In genomic region chr13:99460802-99461201, GRCh38 we compare ENCODE assay signal across 8 cellular contexts. TPM values are rescaled to one million over a fixed set of nuclear protein-coding genes. Genes with fewer than 3 reads are reported as not detected.
A peak's percentile ranks its signal among the peaks of the same experiment; 100 is the strongest.
DNase-seq lines count a peak whose midpoint lies in the region; ATAC-seq and TF ChIP-seq lines count a peak whose summit lies in the region.
"Not testable (repeated sequence)": the region's sequence is repeated elsewhere in the genome, so short reads cannot be mapped to it uniquely, and the experiment has no call there.

No MANE protein-coding gene starts in this region.

- H3K9me3 Mint-ChIP-seq in CD4-positive, alpha-beta T cell; activated CD8-positive, alpha-beta memory T cell treated with anti-CD3 and anti-CD28 coated beads, Interleukin-2, amount 10 ng/mL, durations not matched to agents 7 days and 5 days (ENCODE audit: low read depth); activated naive CD8-positive, alpha-beta T cell treated with anti-CD3 and anti-CD28 coated beads, Interleukin-2, amount 10 ng/mL, durations not matched to agents 7 days and 5 days; naive thymus-derived CD4-positive, alpha-beta T cell; stimulated activated naive B cell treated with anti-CD40 and anti-IgM and Interleukin-4, amounts not matched to agents 10 μg/mL and 1 μg/mL and 100 μg/mL, for 72 hours: not testable (repeated sequence)

- H3K36me3 ChIP-seq in naive thymus-derived CD4-positive, alpha-beta T cell (ENCODE audit: control insufficient read depth in 2 of 3, insufficient read depth in 3 of 3, low read length in 3 of 3): not testable (repeated sequence)

- H3K4me1 ChIP-seq in naive thymus-derived CD4-positive, alpha-beta T cell (ENCODE audit: control insufficient read depth in 2 of 2, insufficient read depth in 2 of 2, low read length in 2 of 2): peaks cover 15 to 17% of the 10 kb centered on the region in 2 donors

- in situ Hi-C loops in KBM-7 (cut with MboI; ENCODE audit: low pct_unique_long_range_greater_than_20kb, low sequenced_read_pairs): not testable (repeated sequence)

- not testable (repeated sequence) for H3K27ac ChIP-seq in CD4-positive, alpha-beta T cell (ENCODE audit: low read depth, low read length); naive thymus-derived CD4-positive, alpha-beta T cell (ENCODE audit: low read depth, low read length)

- CTCF ChIA-PET in CD4-positive, alpha-beta T cell (lab: Charles Lee): not testable (repeated sequence)
- CTCF ChIA-PET in activated CD8-positive, alpha-beta memory T cell treated with anti-CD3 and anti-CD28 coated beads, Interleukin-2, amount 10 ng/mL, durations not matched to agents 7 days and 5 days (lab: Charles Lee): interaction anchor here (0.9 to 1.3 kb wide), 2 partner anchors 18 to 24 kb away, joined by 3 read pairs; no protein-coding TSS in a partner anchor
- CTCF ChIA-PET in naive thymus-derived CD4-positive, alpha-beta T cell (lab: Charles Lee): interaction anchor here (0.6 kb wide), 1 partner anchor 96 kb away, joined by 3 read pairs; no protein-coding TSS in a partner anchor

- not testable (repeated sequence) for H3K9me3 ChIP-seq in CD4-positive, alpha-beta T cell (ENCODE audit: control insufficient read depth, low read length); T-helper 17 cell (ENCODE audit: control insufficient read depth, low read length, poor library complexity, severe bottlenecking); naive thymus-derived CD4-positive, alpha-beta T cell (ENCODE audit: control insufficient read depth in 2 of 3, low read length in 3 of 3)

- intact Hi-C loops in CD4-positive, alpha-beta T cell (cut with DNase I, micrococcal nuclease); naive thymus-derived CD4-positive, alpha-beta T cell (cut with micrococcal nuclease): not testable (repeated sequence)

- not testable (repeated sequence) for H3K27me3 ChIP-seq in CD4-positive, alpha-beta T cell (ENCODE audit: control insufficient read depth, insufficient read depth, low read length); naive thymus-derived CD4-positive, alpha-beta T cell (ENCODE audit: control insufficient read depth in 2 of 2, insufficient read depth in 2 of 2, low read length in 2 of 2)

- H3K4me3 Mint-ChIP-seq in CD4-positive, alpha-beta T cell; T-helper 17 cell; activated CD8-positive, alpha-beta memory T cell treated with anti-CD3 and anti-CD28 coated beads, Interleukin-2, amount 10 ng/mL, durations not matched to agents 7 days and 5 days; activated naive CD8-positive, alpha-beta T cell treated with anti-CD3 and anti-CD28 coated beads, Interleukin-2, amount 10 ng/mL, durations not matched to agents 7 days and 5 days; stimulated activated naive B cell treated with anti-CD40 and anti-IgM and Interleukin-4, amounts not matched to agents 10 μg/mL and 1 μg/mL and 100 μg/mL, for 72 hours: not testable (repeated sequence)
- H3K4me3 Mint-ChIP-seq in naive thymus-derived CD4-positive, alpha-beta T cell: peak overlapping the region in 1 of 10 donors; percentile 7

- not testable (repeated sequence) for TF ChIP-seq CTCF in CD4-positive, alpha-beta T cell (IDR thresholded peaks at IDR 0.05)

- H3K27ac Mint-ChIP-seq in CD4-positive, alpha-beta T cell: peak overlapping the region; percentile 68
- H3K27ac Mint-ChIP-seq in T-helper 17 cell: peak overlapping the region; percentile 61
- peak overlapping the region; percentile 21 for H3K27ac Mint-ChIP-seq in activated CD8-positive, alpha-beta memory T cell treated with anti-CD3 and anti-CD28 coated beads, Interleukin-2, amount 10 ng/mL, durations not matched to agents 7 days and 5 days
- peak overlapping the region; percentile 1 for H3K27ac Mint-ChIP-seq in activated naive CD8-positive, alpha-beta T cell treated with anti-CD3 and anti-CD28 coated beads, Interleukin-2, amount 10 ng/mL, durations not matched to agents 7 days and 5 days
- H3K27ac Mint-ChIP-seq in naive thymus-derived CD4-positive, alpha-beta T cell: peak overlapping the region; percentile 48 to 88 (median 72)
- H3K27ac Mint-ChIP-seq in stimulated activated naive B cell treated with anti-CD40 and anti-IgM and Interleukin-4, amounts not matched to agents 10 μg/mL and 1 μg/mL and 100 μg/mL, for 72 hours: not testable (repeated sequence)

- H3K36me3 Mint-ChIP-seq in CD4-positive, alpha-beta T cell (ENCODE audit: low read depth); T-helper 17 cell (ENCODE audit: low read depth); activated CD8-positive, alpha-beta memory T cell treated with anti-CD3 and anti-CD28 coated beads, Interleukin-2, amount 10 ng/mL, durations not matched to agents 7 days and 5 days; activated naive CD8-positive, alpha-beta T cell treated with anti-CD3 and anti-CD28 coated beads, Interleukin-2, amount 10 ng/mL, durations not matched to agents 7 days and 5 days; stimulated activated naive B cell treated with anti-CD40 and anti-IgM and Interleukin-4, amounts not matched to agents 10 μg/mL and 1 μg/mL and 100 μg/mL, for 72 hours: not testable (repeated sequence)
- peaks cover 0 to 16% (median 0%) of the 10 kb centered on the region in 5 donors for H3K36me3 Mint-ChIP-seq in naive thymus-derived CD4-positive, alpha-beta T cell

- H3K4me3 ChIP-seq in naive thymus-derived CD4-positive, alpha-beta T cell (ENCODE audit: low read length): not testable (repeated sequence)

- peaks cover 36% of the 10 kb centered on the region for H3K4me1 Mint-ChIP-seq in CD4-positive, alpha-beta T cell (ENCODE audit: low read depth)
- H3K4me1 Mint-ChIP-seq in T-helper 17 cell: not testable (repeated sequence)
- peaks cover 42% of the 10 kb centered on the region for H3K4me1 Mint-ChIP-seq in activated CD8-positive, alpha-beta memory T cell treated with anti-CD3 and anti-CD28 coated beads, Interleukin-2, amount 10 ng/mL, durations not matched to agents 7 days and 5 days
- peaks cover 14% of the 10 kb centered on the region for H3K4me1 Mint-ChIP-seq in activated naive CD8-positive, alpha-beta T cell treated with anti-CD3 and anti-CD28 coated beads, Interleukin-2, amount 10 ng/mL, durations not matched to agents 7 days and 5 days
- peaks cover 25 to 47% (median 42%) of the 10 kb centered on the region in 7 donors for H3K4me1 Mint-ChIP-seq in naive thymus-derived CD4-positive, alpha-beta T cell
- H3K4me1 Mint-ChIP-seq in stimulated activated naive B cell treated with anti-CD40 and anti-IgM and Interleukin-4, amounts not matched to agents 10 μg/mL and 1 μg/mL and 100 μg/mL, for 72 hours: peaks cover 20 to 24% of the 10 kb centered on the region in 2 donors

- not testable (repeated sequence) for H3K27me3 Mint-ChIP-seq in CD4-positive, alpha-beta T cell; T-helper 17 cell; activated CD8-positive, alpha-beta memory T cell treated with anti-CD3 and anti-CD28 coated beads, Interleukin-2, amount 10 ng/mL, durations not matched to agents 7 days and 5 days; activated naive CD8-positive, alpha-beta T cell treated with anti-CD3 and anti-CD28 coated beads, Interleukin-2, amount 10 ng/mL, durations not matched to agents 7 days and 5 days; naive thymus-derived CD4-positive, alpha-beta T cell; stimulated activated naive B cell treated with anti-CD40 and anti-IgM and Interleukin-4, amounts not matched to agents 10 μg/mL and 1 μg/mL and 100 μg/mL, for 72 hours

- POLR2A ChIA-PET in CD4-positive, alpha-beta T cell (lab: Charles Lee): interaction anchor here (1.5 kb wide), 1 partner anchor 11 kb away, joined by 3 read pairs; no protein-coding TSS in a partner anchor
- POLR2A ChIA-PET in activated naive CD8-positive, alpha-beta T cell treated with anti-CD3 and anti-CD28 coated beads, Interleukin-2, amount 10 ng/mL, durations not matched to agents 7 days and 5 days (lab: Charles Lee): not testable (repeated sequence)
- POLR2A ChIA-PET in naive thymus-derived CD4-positive, alpha-beta T cell (lab: Charles Lee): interaction anchor here (1.0 kb wide), 1 partner anchor 21 kb away, joined by 3 read pairs; no protein-coding TSS in a partner anchor

- ATAC-seq in CD4-positive, alpha-beta T cell (ENCODE audit: poor library complexity); T-helper 17 cell; activated CD8-positive, alpha-beta memory T cell treated with anti-CD3 and anti-CD28 coated beads, Interleukin-2, amount 10 ng/mL, durations not matched to agents 7 days and 5 days; activated naive CD8-positive, alpha-beta T cell treated with anti-CD3 and anti-CD28 coated beads, Interleukin-2, amount 10 ng/mL, durations not matched to agents 7 days and 5 days (ENCODE audit: low read depth): not testable (repeated sequence)
- peak; percentile 18 for ATAC-seq in naive thymus-derived CD4-positive, alpha-beta T cell
- peak; percentile 59 to 62 for ATAC-seq in stimulated activated naive B cell treated with anti-CD40 and anti-IgM and Interleukin-4, amounts not matched to agents 10 μg/mL and 1 μg/mL and 100 μg/mL, for 72 hours (replicated peaks)

- DNase-seq in CD4-positive, alpha-beta T cell; T-helper 17 cell; activated CD8-positive, alpha-beta memory T cell treated with anti-CD3 and anti-CD28 coated beads, Interleukin-2, amount 10 ng/mL, durations not matched to agents 7 days and 5 days; activated naive CD8-positive, alpha-beta T cell treated with anti-CD3 and anti-CD28 coated beads, Interleukin-2, amount 10 ng/mL, durations not matched to agents 7 days and 5 days; stimulated activated naive B cell treated with anti-CD40 and anti-IgM and Interleukin-4, amounts not matched to agents 10 μg/mL and 1 μg/mL and 100 μg/mL, for 72 hours: not testable (repeated sequence)
- peak; percentile 32 for DNase-seq in KBM-7
- DNase-seq in NOMO-1 treated with dmso at 0.1 percent for 144 hours (lab: John Stamatoyannopoulos, UW; ENCODE audit: unreplicated experiment): peak; percentile 10
- DNase-seq in naive thymus-derived CD4-positive, alpha-beta T cell: peak in 1 of 9 donors; percentile 17

RNA-seq across cellular contexts. Expression of gene TM9SF2, which starts 40.5 kb away (rescaled TPM):
- total RNA-seq in CD4-positive, alpha-beta T cell: 10 to 100 TPM; 37.2 to 38.2 TPM
- 10 to 100 TPM; 42.4 to 50.7 TPM for total RNA-seq in T-helper 17 cell
- total RNA-seq in activated CD8-positive, alpha-beta memory T cell treated with anti-CD3 and anti-CD28 coated beads, Interleukin-2, amount 10 ng/mL, durations not matched to agents 7 days and 5 days: 10 to 100 TPM; 67.9 to 79.4 TPM
- total RNA-seq in activated naive CD8-positive, alpha-beta T cell treated with anti-CD3 and anti-CD28 coated beads, Interleukin-2, amount 10 ng/mL, durations not matched to agents 7 days and 5 days: 10 to 100 TPM; 58.4 to 59.7 TPM
- total RNA-seq in naive thymus-derived CD4-positive, alpha-beta T cell: 10 to 100 TPM; 38.0 to 76.3 (median 53.1) TPM
- 10 to 100 TPM; 56.5 to 81.9 TPM for polyA plus RNA-seq in naive thymus-derived CD4-positive, alpha-beta T cell
